In the genomic region with DNA sequence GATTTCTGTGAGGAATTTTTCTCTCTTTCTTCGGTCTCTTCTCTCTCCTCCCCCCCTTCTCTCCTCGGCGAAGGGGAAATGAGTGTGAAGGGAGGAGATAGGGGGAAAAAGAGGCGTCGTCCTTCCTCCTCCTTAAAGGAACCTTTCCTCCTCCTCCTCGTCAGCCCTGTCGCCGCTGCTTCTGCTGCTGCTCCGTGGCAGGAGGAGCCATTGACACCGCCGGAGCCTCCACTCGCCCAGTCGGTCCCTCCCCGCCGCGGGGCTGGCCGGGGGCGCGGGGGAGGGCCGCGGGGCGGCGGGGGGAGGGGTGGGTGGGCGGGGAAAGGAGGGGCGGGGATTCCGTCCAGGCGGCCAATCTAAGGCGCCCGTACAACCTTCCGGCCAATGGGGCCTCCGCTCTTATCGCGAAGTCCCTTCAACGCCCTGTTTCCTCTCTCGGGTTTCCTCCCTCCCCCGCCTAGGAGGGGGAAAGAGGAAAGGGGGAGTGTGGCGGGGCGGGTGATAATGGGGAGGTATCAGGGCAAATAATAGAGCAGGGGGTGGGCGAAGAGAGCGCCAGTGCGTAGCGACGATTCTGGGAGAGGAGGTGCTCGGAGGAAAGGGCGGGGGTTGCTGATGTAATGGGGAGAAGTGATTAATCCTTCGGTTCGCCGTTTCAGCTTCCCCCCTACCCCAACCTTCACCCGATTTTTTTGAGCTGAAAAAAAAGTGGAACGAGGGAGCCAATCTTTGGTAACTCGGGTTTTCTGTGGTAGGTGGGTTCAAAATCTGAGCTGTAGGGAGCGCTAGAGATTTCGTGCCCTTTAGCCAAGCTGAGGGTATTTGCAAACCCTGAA, we compare ENCODE assay signal across 8 cellular contexts. TPM values are rescaled to one million over a fixed set of nuclear protein-coding genes. Genes with fewer than 3 reads are reported as not detected.
A peak's percentile ranks its signal among the peaks of the same experiment; 100 is the strongest.
DNase-seq lines count a peak whose midpoint lies in the region; ATAC-seq, FAIRE-seq and TF ChIP-seq lines count a peak whose summit lies in the region.

A gene (minus strand): TSS at position 238 of the 836 bp plus-strand sequence. CDS start 778 bp downstream, outside the sequence.

- H3K36me3 Mint-ChIP-seq in activated CD4-positive, alpha-beta T cell treated with anti-CD3 and anti-CD28 coated beads for 36 hours (ENCODE audit: low read depth) = peaks cover 8% of the 10 kb centered on the region

- no peaks in the 10 kb centered on the region for H3K27me3 Mint-ChIP-seq in activated CD4-positive, alpha-beta T cell treated with anti-CD3 and anti-CD28 coated beads for 36 hours

- peak within 1 kb of the TSS; percentile 98 for H3K27ac ChIP-seq in BLaER1

- H3K4me1 ChIP-seq in BLaER1 = peaks cover 40% of the 10 kb centered on the region

- peaks cover 32% of the 10 kb centered on the region for H4K20me1 ChIP-seq in BLaER1

- CTCF ChIA-PET in activated CD4-positive, alpha-beta T cell treated with anti-CD3 and anti-CD28 coated beads for 36 hours (lab: Charles Lee) = interaction anchor here (0.5 to 2.0 kb wide), 17 partner anchors 9 to 229 kb away, joined by 3 to 9 read pairs (median 4); no protein-coding TSS in a partner anchor

- no peaks in the 10 kb centered on the region for H3K9me3 Mint-ChIP-seq in activated CD4-positive, alpha-beta T cell treated with anti-CD3 and anti-CD28 coated beads for 36 hours (ENCODE audit: low read depth)

- ATAC-seq in HG03457 (IDR thresholded peaks at IDR 0.05; ENCODE audit: unreplicated experiment) = peak; percentile 94
- peak; percentile 85 for ATAC-seq in activated CD4-positive, alpha-beta T cell treated with anti-CD3 and anti-CD28 coated beads for 36 hours

- peak within 1 kb of the TSS; percentile 98 for H3K27ac Mint-ChIP-seq in activated CD4-positive, alpha-beta T cell treated with anti-CD3 and anti-CD28 coated beads for 36 hours

- H3K4me3 Mint-ChIP-seq in activated CD4-positive, alpha-beta T cell treated with anti-CD3 and anti-CD28 coated beads for 36 hours = peak within 1 kb of the TSS; percentile 95

- peak within 1 kb of the TSS; percentile 99 for H3K9ac ChIP-seq in BLaER1

- peak within 1 kb of the TSS; percentile 97 for H3K4me3 ChIP-seq in BLaER1
- peak within 1 kb of the TSS; percentile 86 for H3K4me3 ChIP-seq in choroid plexus epithelial cell (ENCODE audit: low read depth, low read length)

- peaks cover 25% of the 10 kb centered on the region for H3K4me1 Mint-ChIP-seq in activated CD4-positive, alpha-beta T cell treated with anti-CD3 and anti-CD28 coated beads for 36 hours

- H3K4me2 ChIP-seq in BLaER1 = peak within 1 kb of the TSS; percentile 87

- peaks cover 4% of the 10 kb centered on the region; the same call in 1 of the 2 replicates for H3K36me3 ChIP-seq in BLaER1

- no peaks in the 10 kb centered on the region for H3K27me3 ChIP-seq in BLaER1

- intact Hi-C loops in activated CD4-positive, alpha-beta T cell treated with anti-CD3 and anti-CD28 coated beads for 36 hours (cut with DNase I, micrococcal nuclease) = loop anchor here (1.0 to 10.0 kb wide), 12 partner anchors 48 to 992 kb away; a partner anchor contains a TSS

- TF ChIP-seq CTCF in choroid plexus epithelial cell (conservative IDR thresholded peaks at IDR 0.05; ENCODE audit: low read depth, low read length) = peak; percentile 83

- DNase-seq in GM19239 (ENCODE audit: insufficient read length, low spot score) (peak; percentile 81), NCI-H524 (lab: John Stamatoyannopoulos, UW) (peak; percentile 99), choroid plexus epithelial cell (ENCODE audit: low read depth) (peak; percentile 99), kidney glomerular epithelial cell (lab: John Stamatoyannopoulos, UW) (peak; percentile 94)
- peak; percentile 97 for DNase-seq in activated CD4-positive, alpha-beta T cell treated with anti-CD3 and anti-CD28 coated beads for 36 hours
- DNase-seq in stimulated activated CD4-positive, alpha-beta T cell treated with anti-CD3 and anti-CD28 coated beads, Interleukin-1b, Interleukin-23, amount 100 ng/mL, for 1 hour (ENCODE audit: low read depth in 2 of 2) = peak; percentile 75 to 93

- POLR2A ChIA-PET in activated CD4-positive, alpha-beta T cell treated with anti-CD3 and anti-CD28 coated beads for 36 hours (lab: Charles Lee) = interaction anchor here (1.1 kb wide), 1 partner anchor 123 kb away, joined by 4 read pairs; no protein-coding TSS in a partner anchor

- peak; percentile 96 for FAIRE-seq in GM19239 (lab: Jason Lieb, UNC)

- H3K9me3 ChIP-seq in BLaER1 = no peaks in the 10 kb centered on the region

RNA-seq across cellular contexts. Expression of the gene that starts here (rescaled TPM):
- 10 to 100 TPM; 33.0 to 40.3 TPM for total RNA-seq in activated CD4-positive, alpha-beta T cell treated with anti-CD3 and anti-CD28 coated beads for 36 hours

Comparison
In these comparisons a context has a peak if more than half of its experiments do, and no peak if none do; other contexts are left out.
1. Peak in every context shown above with its lines: DNase-seq, ATAC-seq, H3K4me3 ChIP-seq and H3K27ac ChIP-seq.